5 cellular contexts compared by ENCODE assay signal in the genomic region with DNA sequence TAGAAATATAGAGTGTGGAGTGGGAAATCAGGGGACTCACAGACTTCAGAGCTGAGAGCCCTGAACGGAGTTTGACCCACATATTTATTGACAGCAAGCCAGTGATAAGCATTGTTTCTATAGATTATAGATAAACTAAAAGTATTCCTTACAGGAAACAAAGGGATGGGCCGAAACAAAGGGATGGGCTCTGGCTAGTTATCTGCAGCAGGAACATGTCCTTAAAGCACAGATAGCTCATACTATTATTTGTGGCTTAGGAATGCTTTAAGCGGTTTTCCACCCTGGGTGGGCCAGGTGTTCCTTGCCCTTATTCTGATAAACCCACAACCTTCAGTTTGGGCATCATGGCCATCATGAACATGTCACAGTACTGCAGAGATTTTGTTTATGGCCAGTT. TPM values are rescaled to one million over a fixed set of nuclear protein-coding genes. Genes with fewer than 3 reads are reported as not detected.
"Had no signal": no experiment of that assay in that cellular context is flagged by ENCODE, and none has a peak within 500 bp of the region (broad histone marks: within the 10 kb centered on the region; RNA-seq: fewer than 3 reads in every experiment).

No MANE protein-coding gene starts in this region.

RNA-seq across cellular contexts. Expression of gene B4GALNT2, which starts 38.1 kb away (rescaled TPM):
- total RNA-seq: HT-29, HT1080, IMR-90, K562 had no signal
- polyA plus RNA-seq: IgD-negative memory B cell, IMR-90, K562 had no signal

RNA-seq across cellular contexts. Expression of gene GNGT2, which starts 39.7 kb away (rescaled TPM):
- total RNA-seq: HT-29, K562 had no signal
- polyA plus RNA-seq: K562 had no signal

RNA-seq across cellular contexts. Expression of gene ABI3, which starts 39.8 kb away (rescaled TPM):
- total RNA-seq: HT-29, K562 had no signal
- polyA plus RNA-seq: K562 had no signal

RNA-seq across cellular contexts. Expression of gene PHOSPHO1, which starts 59.9 kb away (rescaled TPM):
- total RNA-seq: HT-29, HT1080 had no signal
